ENCODE assay signal across 8 cellular contexts in the genomic region with DNA sequence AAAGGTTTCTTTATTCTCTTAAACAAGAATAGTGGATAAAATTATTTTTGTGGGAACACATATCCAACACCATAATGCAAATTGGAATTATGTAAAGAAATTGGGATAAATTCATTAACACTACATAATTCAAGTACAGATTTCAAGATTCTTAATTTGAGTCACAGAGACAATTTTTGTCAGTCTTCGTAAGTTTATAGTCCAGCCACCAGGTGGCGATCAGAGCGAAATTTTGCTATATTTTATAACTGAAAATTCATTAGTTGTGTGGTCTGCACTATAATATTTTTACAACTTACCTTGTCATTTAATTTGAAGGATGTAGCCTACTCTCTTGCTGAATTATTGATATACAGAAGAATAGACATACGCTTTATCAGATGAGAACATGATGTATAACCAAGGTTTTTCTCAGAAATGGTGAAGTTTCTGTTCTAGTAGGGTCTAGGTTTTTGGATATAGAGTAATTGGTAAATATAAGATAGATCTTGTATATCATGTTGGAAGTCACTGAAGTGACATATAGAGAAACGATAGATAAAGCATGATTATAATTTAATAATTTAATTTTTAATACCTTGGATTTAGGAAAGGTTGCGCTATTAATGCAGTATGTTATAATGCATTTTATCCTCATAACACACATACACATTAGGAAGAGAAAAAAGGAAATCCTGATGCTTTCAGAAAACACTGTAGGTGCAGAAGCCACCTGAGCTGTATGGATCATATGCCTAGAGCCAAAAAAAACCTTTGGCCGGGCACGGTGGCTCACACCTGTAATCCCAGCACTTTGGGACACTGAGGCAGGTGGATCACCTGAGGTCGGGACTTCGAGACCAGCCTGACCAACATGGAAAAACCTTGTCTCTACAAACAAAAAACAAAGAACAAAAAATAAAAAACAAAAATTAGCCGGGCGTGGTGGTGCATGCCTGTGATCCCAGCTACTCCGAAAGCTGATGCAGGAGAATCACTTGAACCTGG.
A peak's percentile ranks its signal among the peaks of the same experiment; 100 is the strongest.
DNase-seq lines count a peak whose midpoint lies in the region; ATAC-seq and FAIRE-seq lines count a peak whose summit lies in the region.

No MANE protein-coding gene starts in this region.

- DNase-seq in NCI-H1436 (lab: John Stamatoyannopoulos, UW), result peak; percentile 53
- no peak for DNase-seq in NCI-H1436 treated with DMSO at 0.1 percent for 48 hours (lab: John Stamatoyannopoulos, UW)
- no peak for DNase-seq in RCC 7860 (ENCODE audit: low spot score)
- peak; percentile 54 for DNase-seq in astrocyte of the hippocampus (ENCODE audit: low read depth, low spot score)
- DNase-seq in kidney glomerular epithelial cell (lab: John Stamatoyannopoulos, UW), result peak; percentile 23
- peak; percentile 48 for DNase-seq in stimulated activated CD8-positive, alpha-beta memory T cell treated with anti-CD3 and anti-CD28 coated beads, Interleukin-4, amount 100 ng/mL, for 48 hours

- peak; percentile 87 for FAIRE-seq in RCC 7860 (lab: Jason Lieb, UNC)

- peak; percentile 57 for ATAC-seq in HG02870 (IDR thresholded peaks at IDR 0.05; ENCODE audit: unreplicated experiment)
- no peak for ATAC-seq in GM21390 (IDR thresholded peaks at IDR 0.05; ENCODE audit: unreplicated experiment)

Comparison
In these comparisons a context has a peak if more than half of its experiments do, and no peak if none do; other contexts are left out.
1. DNase-seq: peak in NCI-H1436 (single experiment), astrocyte of the hippocampus (single experiment), kidney glomerular epithelial cell (single experiment) and stimulated activated CD8-positive, alpha-beta memory T cell treated with anti-CD3 and anti-CD28 coated beads, Interleukin-4, amount 100 ng/mL, for 48 hours (single experiment); none in NCI-H1436 treated with DMSO at 0.1 percent for 48 hours (single experiment) and RCC 7860 (single experiment).